In the genomic region with DNA sequence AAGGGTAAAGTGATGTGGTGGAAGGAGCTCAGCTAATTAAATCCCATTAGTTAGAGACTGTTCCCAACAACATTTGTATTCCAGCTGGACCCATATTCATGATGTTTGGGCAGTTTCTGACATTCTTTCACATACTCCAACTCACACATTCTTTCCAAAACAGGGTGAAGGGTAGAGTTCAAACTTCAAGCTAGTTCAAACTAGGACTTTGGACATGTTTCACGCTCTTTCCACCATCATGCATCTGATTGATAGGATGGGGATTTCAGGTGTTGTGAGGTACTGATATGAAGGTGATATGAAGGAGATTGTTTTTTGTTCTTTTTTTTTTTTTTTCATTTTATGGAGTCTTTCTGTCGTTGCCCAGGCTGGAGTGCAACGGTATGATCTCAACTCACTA, we compare ENCODE assay signal across 24 cellular contexts.
"Had no signal": no experiment of that assay in that cellular context is flagged by ENCODE, and none has a peak within 500 bp of the region (broad histone marks: within the 10 kb centered on the region; RNA-seq: fewer than 3 reads in every experiment).

No MANE protein-coding gene starts in this region.

- H3K4me1 Mint-ChIP-seq: natural killer cell; stimulated activated naive CD8-positive, alpha-beta T cell treated with anti-CD3 and anti-CD28 coated beads, Interleukin-15, amount 100 ng/mL, for 72 hours had no signal

- H3K4me3 Mint-ChIP-seq: dendritic cell treated with granulocyte-macrophage colony-stimulating factor and Interleukin-4, amounts not matched to agents 40 ng/mL and 50 ng/mL, for 4 days; endodermal cell; natural killer cell; neural crest cell; stimulated activated naive CD8-positive, alpha-beta T cell treated with anti-CD3 and anti-CD28 coated beads, Interleukin-15, amount 100 ng/mL, for 72 hours had no signal

- DNase-seq: colonic mucosa; effector CD8-positive, alpha-beta T cell; endodermal cell; foreskin fibroblast; gastrocnemius medialis; head of caudate nucleus; natural killer cell; nucleus accumbens; posterior cingulate gyrus; psoas muscle; stimulated activated CD4-positive, alpha-beta T cell treated with anti-CD3 and anti-CD28 coated beads, Interleukin-15, amount 100 ng/mL, for 24 hours; stimulated activated CD4-positive, alpha-beta T cell treated with anti-CD3 and anti-CD28 coated beads, Interleukin-2, amount 100 ng/mL, for 48 hours; stimulated activated naive CD4-positive, alpha-beta T cell; stimulated activated naive CD8-positive, alpha-beta T cell treated with anti-CD3 and anti-CD28 coated beads, Interleukin-15, amount 100 ng/mL, for 72 hours; transverse colon had no signal

- H3K27me3 ChIP-seq: colonic mucosa, gastrocnemius medialis, suprapubic skin, transverse colon, vagina had no signal

- H3K4me3 ChIP-seq: colonic mucosa, gastrocnemius medialis, psoas muscle, skin epidermis, suprapubic skin, transverse colon, vagina had no signal

- H3K36me3 ChIP-seq: colonic mucosa, gastrocnemius medialis, suprapubic skin, transverse colon, vagina had no signal

- H3K9me3 Mint-ChIP-seq: dendritic cell treated with granulocyte-macrophage colony-stimulating factor and Interleukin-4, amounts not matched to agents 40 ng/mL and 50 ng/mL, for 4 days; endodermal cell; neural crest cell; stimulated activated naive CD8-positive, alpha-beta T cell treated with anti-CD3 and anti-CD28 coated beads, Interleukin-15, amount 100 ng/mL, for 72 hours had no signal

- H3K36me3 Mint-ChIP-seq: natural killer cell had no signal

- H3K27me3 Mint-ChIP-seq: stimulated activated naive CD8-positive, alpha-beta T cell treated with anti-CD3 and anti-CD28 coated beads, Interleukin-15, amount 100 ng/mL, for 72 hours had no signal

- H3K27ac Mint-ChIP-seq: dendritic cell treated with granulocyte-macrophage colony-stimulating factor and Interleukin-4, amounts not matched to agents 40 ng/mL and 50 ng/mL, for 4 days; natural killer cell had no signal

- H3K27ac ChIP-seq: colonic mucosa, epithelial cell of prostate, gastrocnemius medialis, psoas muscle, skin epidermis, suprapubic skin, transverse colon, vagina had no signal

- H3K4me1 ChIP-seq: colonic mucosa, gastrocnemius medialis, psoas muscle, suprapubic skin, transverse colon, vagina had no signal

- FAIRE-seq: keratinocyte had no signal

- H3K9me3 ChIP-seq: colonic mucosa, gastrocnemius medialis, psoas muscle, suprapubic skin, transverse colon, vagina had no signal

- ATAC-seq: esophagus mucosa; gastrocnemius medialis; natural killer cell; psoas muscle; right cardiac atrium; stimulated activated naive CD8-positive, alpha-beta T cell treated with anti-CD3 and anti-CD28 coated beads, Interleukin-15, amount 100 ng/mL, for 72 hours had no signal
